Comparison of ENCODE assay signal across 1 cellular context in genomic region chr16:88684569-88685155, GRCh38.
TF ChIP-seq lines count a peak whose summit lies in the region.

No MANE protein-coding gene starts in this region.

TF ChIP-seq in WTC11, 78 proteins besides CTCF, POLR2A, EP300 and RAD21:
- TF ChIP-seq TCF7 (CRISPR knock-in tag; IDR thresholded peaks at IDR 0.05; ENCODE audit: low read depth) (no peak), ATF1 (CRISPR knock-in tag; IDR thresholded peaks at IDR 0.05) (no peak), CBFB (CRISPR knock-in tag; IDR thresholded peaks at IDR 0.05; ENCODE audit: low read depth) (no peak), E2F5 (CRISPR knock-in tag; IDR thresholded peaks at IDR 0.05) (no peak), NR1H2 (CRISPR knock-in tag; IDR thresholded peaks at IDR 0.05) (no peak), ZNF532 (CRISPR knock-in tag; IDR thresholded peaks at IDR 0.05; ENCODE audit: borderline replicate concordance) (no peak), MYBL2 (CRISPR knock-in tag; IDR thresholded peaks at IDR 0.05) (no peak), HMGA2 (CRISPR knock-in tag; IDR thresholded peaks at IDR 0.05) (no peak), E2F1 (CRISPR knock-in tag; IDR thresholded peaks at IDR 0.05) (no peak), E2F4 (CRISPR knock-in tag; IDR thresholded peaks at IDR 0.05; ENCODE audit: borderline replicate concordance, low read depth) (no peak), KAT7 (CRISPR knock-in tag; IDR thresholded peaks at IDR 0.05; ENCODE audit: borderline replicate concordance) (no peak), IRF2 (CRISPR knock-in tag; IDR thresholded peaks at IDR 0.05; ENCODE audit: borderline replicate concordance, low read depth) (no peak)
